In the genomic region with DNA sequence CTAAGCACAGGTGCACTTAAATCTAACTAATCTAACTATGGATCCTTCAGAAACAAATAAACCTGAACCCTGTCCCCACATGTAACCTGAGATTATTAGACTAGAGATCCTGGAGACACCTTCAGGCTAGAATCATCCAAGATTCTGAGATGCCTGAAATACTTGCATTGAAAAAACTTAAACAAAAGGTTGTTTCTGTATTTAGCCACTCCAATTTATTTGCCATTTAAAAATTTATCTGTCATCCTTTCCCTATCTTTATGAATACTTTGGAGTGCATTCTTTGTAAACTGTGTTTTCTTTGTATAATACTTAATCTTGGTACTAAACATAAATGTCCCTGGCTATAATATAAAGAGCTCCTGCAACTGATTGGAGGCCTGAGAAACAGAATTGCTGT, we compare ENCODE assay signal across 33 cellular contexts.
"Had no signal": no experiment of that assay in that cellular context is flagged by ENCODE, and none has a peak within 500 bp of the region (broad histone marks: within the 10 kb centered on the region; RNA-seq: fewer than 3 reads in every experiment).

No MANE protein-coding gene starts in this region.

- H3K36me3 ChIP-seq: ascending aorta, breast epithelium, cardiac muscle cell, colonic mucosa, gastrocnemius medialis, heart left ventricle, WERI-Rb-1 had no signal

- H3K27me3 ChIP-seq: ascending aorta, breast epithelium, cardiac muscle cell, colonic mucosa, foreskin keratinocyte, gastrocnemius medialis, heart left ventricle, hepatocyte had no signal

- H3K27ac Mint-ChIP-seq: activated B cell treated with CpG ODN at 0.5 μM for 24 hours; activated CD8-positive, alpha-beta T cell treated with anti-CD3 and anti-CD28 coated beads for 36 hours; activated naive CD4-positive, alpha-beta T cell treated with anti-CD3 and anti-CD28 coated beads, Interleukin-2, amount 10 ng/mL, durations not matched to agents 7 days and 5 days; activated naive CD4-positive, alpha-beta T cell treated with anti-CD3 and anti-CD28 coated beads, Interleukin-2, amount 50 U/mL, for 72 hours; activated naive CD8-positive, alpha-beta T cell treated with anti-CD3 and anti-CD28 coated beads, Interleukin-2, amount 10 ng/mL, durations not matched to agents 7 days and 5 days; brain; endodermal cell; T-helper 17 cell; T-helper 2 cell treated with Interferon-gamma antibody and Interleukin-4, amounts not matched to agents 5 μg/mL and 100 μg/mL, for 36 hours had no signal

- H2AFZ ChIP-seq: hepatocyte had no signal

- H3K4me3 Mint-ChIP-seq: activated B cell treated with CpG ODN at 0.5 μM for 24 hours; activated CD8-positive, alpha-beta T cell treated with anti-CD3 and anti-CD28 coated beads for 36 hours; activated naive CD4-positive, alpha-beta T cell treated with anti-CD3 and anti-CD28 coated beads, Interleukin-2, amount 10 ng/mL, durations not matched to agents 7 days and 5 days; activated naive CD8-positive, alpha-beta T cell treated with anti-CD3 and anti-CD28 coated beads, Interleukin-2, amount 10 ng/mL, durations not matched to agents 7 days and 5 days; brain; endodermal cell; T-helper 17 cell; T-helper 2 cell treated with Interferon-gamma antibody and Interleukin-4, amounts not matched to agents 5 μg/mL and 100 μg/mL, for 36 hours had no signal

- H3K79me2 ChIP-seq: hepatocyte had no signal

- H3K4me1 Mint-ChIP-seq: activated B cell treated with CpG ODN at 0.5 μM for 24 hours; activated naive CD4-positive, alpha-beta T cell treated with anti-CD3 and anti-CD28 coated beads, Interleukin-2, amount 10 ng/mL, durations not matched to agents 7 days and 5 days; activated naive CD8-positive, alpha-beta T cell treated with anti-CD3 and anti-CD28 coated beads, Interleukin-2, amount 10 ng/mL, durations not matched to agents 7 days and 5 days; brain; endodermal cell; T-helper 17 cell had no signal

- H3K27ac ChIP-seq: ascending aorta, breast epithelium, cardiac muscle cell, colonic mucosa, foreskin keratinocyte, gastrocnemius medialis, heart left ventricle, hepatocyte, WERI-Rb-1 had no signal

- H3K9me3 Mint-ChIP-seq: activated naive CD8-positive, alpha-beta T cell treated with anti-CD3 and anti-CD28 coated beads, Interleukin-2, amount 10 ng/mL, durations not matched to agents 7 days and 5 days; brain had no signal

- H3K4me3 ChIP-seq: ascending aorta, breast epithelium, cardiac muscle cell, colonic mucosa, gastrocnemius medialis, heart left ventricle, hepatocyte had no signal

- H3K27me3 Mint-ChIP-seq: activated B cell treated with CpG ODN at 0.5 μM for 24 hours; activated CD8-positive, alpha-beta T cell treated with anti-CD3 and anti-CD28 coated beads for 36 hours; activated naive CD4-positive, alpha-beta T cell treated with anti-CD3 and anti-CD28 coated beads, Interleukin-2, amount 10 ng/mL, durations not matched to agents 7 days and 5 days; activated naive CD8-positive, alpha-beta T cell treated with anti-CD3 and anti-CD28 coated beads, Interleukin-2, amount 10 ng/mL, durations not matched to agents 7 days and 5 days; T-helper 17 cell had no signal

- H3K4me1 ChIP-seq: ascending aorta, breast epithelium, colonic mucosa, foreskin keratinocyte, gastrocnemius medialis, heart left ventricle had no signal

- H3K9me3 ChIP-seq: ascending aorta, breast epithelium, colonic mucosa, gastrocnemius medialis had no signal

- ATAC-seq: activated CD4-positive, CD25-positive, alpha-beta regulatory T cell treated with anti-CD3 and anti-CD28 coated beads, Interleukin-2, amount 50 U/mL, for 24 hours; activated CD8-positive, alpha-beta T cell treated with anti-CD3 and anti-CD28 coated beads for 36 hours; activated naive CD4-positive, alpha-beta T cell treated with anti-CD3 and anti-CD28 coated beads, Interleukin-2, amount 50 U/mL, for 72 hours; esophagus mucosa; foreskin keratinocyte; gastrocnemius medialis; heart left ventricle; T-helper 17 cell had no signal

- DNase-seq: activated B cell treated with CpG ODN at 0.5 μM for 24 hours; activated CD4-positive, alpha-beta T cell treated with anti-CD3 and anti-CD28 coated beads for 48 hours; activated CD4-positive, alpha-beta T cell treated with anti-CD3 and anti-CD28 coated beads, Interleukin-2, amount 50 U/mL, for 1 hour; activated CD4-positive, alpha-beta T cell treated with anti-CD3 and anti-CD28 coated beads, Interleukin-2, amount 50 U/mL, for 48 hours; activated CD8-positive, alpha-beta memory T cell treated with anti-CD3 and anti-CD28 coated beads for 24 hours; activated CD8-positive, alpha-beta T cell treated with anti-CD3 and anti-CD28 coated beads for 36 hours; activated gamma-delta T cell; activated naive CD4-positive, alpha-beta T cell; activated naive CD4-positive, alpha-beta T cell treated with anti-CD3 and anti-CD28 coated beads, Interleukin-2, amount 10 ng/mL, durations not matched to agents 7 days and 5 days; activated naive CD8-positive, alpha-beta T cell treated with anti-CD3 and anti-CD28 coated beads, Interleukin-2, amount 10 ng/mL, durations not matched to agents 7 days and 5 days; activated T-cell treated with anti-CD3 and anti-CD28 coated beads, Interleukin-2, amount 50 U/mL, for 1 hour; activated T-cell treated with anti-CD3 and anti-CD28 coated beads, Interleukin-2, amount 50 U/mL, for 48 hours; central memory CD4-positive, alpha-beta T cell; cerebellar nuclear complex; colonic mucosa; effector memory CD4-positive, alpha-beta T cell; endodermal cell; foreskin keratinocyte; gastrocnemius medialis; glutamatergic neuron; heart left ventricle; T-helper 17 cell; T1000; WERI-Rb-1 had no signal

- H3K36me3 Mint-ChIP-seq: activated naive CD4-positive, alpha-beta T cell treated with anti-CD3 and anti-CD28 coated beads, Interleukin-2, amount 10 ng/mL, durations not matched to agents 7 days and 5 days; activated naive CD4-positive, alpha-beta T cell treated with anti-CD3 and anti-CD28 coated beads, Interleukin-2, amount 50 U/mL, for 72 hours; activated naive CD8-positive, alpha-beta T cell treated with anti-CD3 and anti-CD28 coated beads, Interleukin-2, amount 10 ng/mL, durations not matched to agents 7 days and 5 days; brain had no signal

- H3K4me2 ChIP-seq: hepatocyte had no signal
